Comparison of ENCODE assay signal across 8 cellular contexts in the genomic region with DNA sequence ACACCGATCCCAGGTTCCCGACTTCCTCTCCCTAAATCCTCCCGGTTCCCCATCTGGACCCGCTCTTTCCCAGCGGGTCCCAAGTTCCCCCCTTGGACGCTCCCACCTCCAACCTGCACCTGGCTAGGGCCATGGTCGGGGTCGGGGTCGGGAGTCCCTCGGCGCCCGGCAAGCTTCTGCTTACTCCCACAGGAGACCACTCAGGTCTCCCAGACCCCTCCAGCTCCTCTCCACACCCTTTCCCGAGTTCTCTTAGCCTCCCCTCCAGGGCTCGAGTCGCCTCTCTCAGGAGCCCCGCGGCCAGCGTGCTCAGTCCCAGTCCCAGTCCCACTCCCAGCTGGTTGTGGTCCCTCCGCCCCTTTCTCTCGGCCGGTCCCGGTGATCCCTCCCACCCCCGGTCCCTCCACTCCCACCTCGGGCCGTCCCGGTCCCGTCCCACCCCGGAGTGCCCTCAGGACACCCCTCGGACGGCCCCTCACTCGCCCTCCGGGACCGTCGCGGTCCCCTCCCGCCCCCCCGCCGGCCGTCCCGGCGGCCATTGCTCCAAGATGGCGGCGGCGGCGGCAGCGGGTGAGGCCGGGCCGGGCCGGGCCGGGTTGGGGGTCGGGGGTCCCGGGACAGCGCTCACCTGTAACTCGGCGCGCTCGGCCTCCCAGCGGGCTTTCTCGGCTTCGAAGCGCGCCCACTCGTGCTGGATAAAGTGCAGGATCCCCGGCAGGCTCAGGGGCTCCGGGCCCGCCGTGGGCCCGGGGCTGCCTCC. TPM values are rescaled to one million over a fixed set of nuclear protein-coding genes. Genes with fewer than 3 reads are reported as not detected.
DNase-seq lines count a peak whose midpoint lies in the region; ATAC-seq and TF ChIP-seq lines count a peak whose summit lies in the region.

TSS of gene FKRP (plus strand) at position 537 of the 760 bp plus-strand sequence. CDS start 9,394 bp downstream, outside the sequence.

- H3K36me3 ChIP-seq in ES-I3 (ENCODE audit: insufficient read depth, low read length) (peaks cover under 1% of the 10 kb centered on the region; the same call in 1 of the 2 replicates), right lobe of liver (no peaks in the 10 kb centered on the region)

- no peak for TF ChIP-seq CTCF in chondrocyte (IDR thresholded peaks at IDR 0.05)
- TF ChIP-seq CTCF in right lobe of liver (IDR thresholded peaks at IDR 0.05), result no peak

- intact Hi-C loops in T-helper 2 cell treated with Interferon-gamma antibody and Interleukin-4, amounts not matched to agents 100 ng/mL and 5 ng/mL, for 36 hours (cut with micrococcal nuclease), result loop anchor here (5.0 kb wide), 2 partner anchors 33 to 218 kb away; no protein-coding TSS in a partner anchor
- intact Hi-C loops in right lobe of liver (cut with DNase I), result no loop called here

- H3K4me1 Mint-ChIP-seq in chondrocyte (ENCODE audit: low read depth), result peaks cover 42% of the 10 kb centered on the region

- H3K9ac ChIP-seq in ES-I3 (ENCODE audit: low read depth, low read length), result peak within 1 kb of the TSS; percentile 91

- ATAC-seq in HG02763 (IDR thresholded peaks at IDR 0.05; ENCODE audit: unreplicated experiment), result peak; percentile 44
- ATAC-seq in right lobe of liver, result peak; percentile 39 to 47 (median 42)

- peak within 1 kb of the TSS; percentile 92 to 98 (median 97) for H3K4me3 ChIP-seq in right lobe of liver

- WGBS in right lobe of liver (ENCODE audit: insufficient coverage, low coverage, low lambda C conversion rate, missing lambda C conversion rate), result under 1% methylated on average over 37 of the region's 68 CpGs

- no peaks in the 10 kb centered on the region for H3K9me3 Mint-ChIP-seq in chondrocyte (ENCODE audit: low read depth)

- no peak for DNase-seq in chondrocyte (ENCODE audit: low spot score)
- DNase-seq in right lobe of liver, result no peak
- peak; percentile 19 for DNase-seq in stimulated activated CD8-positive, alpha-beta memory T cell treated with anti-CD3 and anti-CD28 coated beads, Interleukin-4, amount 100 ng/mL, for 24 hours (ENCODE audit: low read depth)
- no peak for DNase-seq in NCI-H526 treated with DMSO at 0.1 percent for 48 hours (lab: John Stamatoyannopoulos, UW)
- no peak for DNase-seq in NCI-H2029 treated with DMSO at 0.1 percent for 48 hours (lab: John Stamatoyannopoulos, UW)

- H3K4me1 ChIP-seq in ES-I3 (ENCODE audit: insufficient read depth, low read length) (peaks cover 8% of the 10 kb centered on the region; the same call in 1 of the 2 replicates), right lobe of liver (peaks cover 0 to 29% (median 0%) of the 10 kb centered on the region in 4 donors)

- peak within 1 kb of the TSS; percentile 97 for H3K4me3 Mint-ChIP-seq in chondrocyte (ENCODE audit: unreplicated experiment)

- TF ChIP-seq POLR2A in right lobe of liver (IDR thresholded peaks at IDR 0.05), result no peak

- H3K36me3 Mint-ChIP-seq in chondrocyte (ENCODE audit: low read depth), result no peaks in the 10 kb centered on the region

- H3K27ac ChIP-seq in right lobe of liver, result peak within 1 kb of the TSS; percentile 76 to 94 (median 87)

- H3K9me3 ChIP-seq in ES-I3 (ENCODE audit: control insufficient read depth, insufficient read depth, low read length), result no peaks in the 10 kb centered on the region
- H3K9me3 ChIP-seq in right lobe of liver, result no peaks in the 10 kb centered on the region

- no peaks in the 10 kb centered on the region for H3K27me3 Mint-ChIP-seq in chondrocyte (ENCODE audit: low read depth)

- no peaks in the 10 kb centered on the region for H3K27me3 ChIP-seq in right lobe of liver

- peak within 1 kb of the TSS; percentile 86 for H3K27ac Mint-ChIP-seq in chondrocyte (ENCODE audit: unreplicated experiment)

RNA-seq across cellular contexts. Expression of gene FKRP, which starts in this region (rescaled TPM):
- total RNA-seq in T-helper 2 cell treated with Interferon-gamma antibody and Interleukin-4, amounts not matched to agents 100 ng/mL and 5 ng/mL, for 36 hours, result 19.5 and 20.6 TPM in 2 replicates
- total RNA-seq in chondrocyte, result 25.2 to 27.7 TPM (median 26.6 TPM) in 3 replicates
- total RNA-seq in right lobe of liver, result 1 to 10 TPM; 5.8 to 9.5 (median 7.4) TPM
